Comparison of ENCODE assay signal across 17 cellular contexts in genomic region chr18:73563345-73563744, GRCh38.
A peak's percentile ranks its signal among the peaks of the same experiment; 100 is the strongest.
DNase-seq lines count a peak whose midpoint lies in the region; ATAC-seq, FAIRE-seq and TF ChIP-seq lines count a peak whose summit lies in the region.
"Had no signal": no experiment of that assay in that cellular context is flagged by ENCODE, and none has a peak within 500 bp of the region (broad histone marks: within the 10 kb centered on the region; RNA-seq: fewer than 3 reads in every experiment).

No MANE protein-coding gene starts in this region.

- DNase-seq in MCF 10A (ENCODE audit: unreplicated experiment) (peak; percentile 61), breast epithelium (ENCODE audit: low spot score in 2 of 2) (no peak), astrocyte of the hippocampus (ENCODE audit: low read depth, low spot score) (peak; percentile 16), fibroblast of the conjunctiva (ENCODE audit: low read depth) (peak; percentile 59), urothelium cell line (ENCODE audit: low spot score) (peak; percentile 24)
- no peak for DNase-seq in activated CD4-positive, alpha-beta T cell treated with anti-CD3 and anti-CD28 coated beads for 48 hours
- DNase-seq: activated CD8-positive, alpha-beta memory T cell treated with anti-CD3 and anti-CD28 coated beads, Interleukin-2, amount 50 U/mL, for 4 hours; activated naive CD4-positive, alpha-beta T cell; COR-L47; endodermal cell; left lung; NCI-H524 treated with DMSO at 0.1 percent for 48 hours had no signal

- BruUV-seq in MCF 10A (replicated peaks; lab: Mats Ljungman, UMichigan): no TSS peak

- H3K4me1 Mint-ChIP-seq in MCF 10A (ENCODE audit: insufficient read depth, unreplicated experiment): peaks cover 20% of the 10 kb centered on the region
- H3K4me1 Mint-ChIP-seq: endodermal cell had no signal

- peak overlapping the region; percentile 92 for H3K27ac Mint-ChIP-seq in MCF 10A (ENCODE audit: low read depth, unreplicated experiment)
- H3K27ac Mint-ChIP-seq: endodermal cell, progenitor cell of endocrine pancreas had no signal

- no peaks in the 10 kb centered on the region for H3K27me3 Mint-ChIP-seq in MCF 10A (ENCODE audit: insufficient read depth, unreplicated experiment)
- H3K27me3 Mint-ChIP-seq: progenitor cell of endocrine pancreas had no signal

- intact Hi-C loops in MCF 10A (cut with micrococcal nuclease): no loop called here
- intact Hi-C loops in breast epithelium (cut with DNase I; ENCODE audit: low total_unique reads): no loop called here

- no peak for FAIRE-seq in urothelium cell line (lab: Jason Lieb, UNC)

- H3K27ac ChIP-seq in breast epithelium: no peak overlapping the region
- H3K27ac ChIP-seq: 22Rv1, hepatocyte had no signal

- H3K4me3 Mint-ChIP-seq in MCF 10A (ENCODE audit: unreplicated experiment): no peak overlapping the region
- H3K4me3 Mint-ChIP-seq: endodermal cell had no signal

- H3K4me3 ChIP-seq in breast epithelium: no peak overlapping the region
- H3K4me3 ChIP-seq: hepatocyte, left lung had no signal

- H3K36me3 ChIP-seq in breast epithelium: no peaks in the 10 kb centered on the region
- H3K36me3 ChIP-seq: left lung had no signal

- H3K4me1 ChIP-seq in breast epithelium: no peaks in the 10 kb centered on the region
- H3K4me1 ChIP-seq: left lung had no signal

- H3K36me3 Mint-ChIP-seq in MCF 10A (ENCODE audit: insufficient read depth, unreplicated experiment): no peaks in the 10 kb centered on the region

- POLR2A ChIA-PET in MCF 10A (lab: Yijun Ruan, JAX): no interaction called here

- CTCF ChIA-PET in MCF 10A (lab: Yijun Ruan, JAX): no interaction called here

- H3K27me3 ChIP-seq in breast epithelium: no peaks in the 10 kb centered on the region
- H3K27me3 ChIP-seq: hepatocyte, left lung had no signal

- no peak for TF ChIP-seq POLR2A in breast epithelium (IDR thresholded peaks at IDR 0.05)

- no peaks in the 10 kb centered on the region for H3K9me3 ChIP-seq in breast epithelium
- H3K9me3 ChIP-seq: left lung had no signal

- no peaks in the 10 kb centered on the region for H3K9me3 Mint-ChIP-seq in MCF 10A (ENCODE audit: unreplicated experiment)
- H3K9me3 Mint-ChIP-seq: endodermal cell had no signal

- ATAC-seq in GM18873 (IDR thresholded peaks at IDR 0.05; ENCODE audit: low FRiP score, unreplicated experiment) (no peak), HG03097 (IDR thresholded peaks at IDR 0.05; ENCODE audit: low FRiP score, unreplicated experiment) (no peak)
- ATAC-seq: left lung had no signal

- TF ChIP-seq CTCF in MCF 10A (IDR thresholded peaks at IDR 0.05; ENCODE audit: unreplicated experiment): no peak
- no peak for TF ChIP-seq CTCF in breast epithelium (IDR thresholded peaks at IDR 0.05)

Comparison
In these comparisons a context has a peak if more than half of its experiments do, and no peak if none do; other contexts are left out.
1. DNase-seq: peak in MCF 10A (single experiment), astrocyte of the hippocampus (single experiment), fibroblast of the conjunctiva (single experiment) and urothelium cell line (single experiment); none in breast epithelium (0 of 2) and activated CD4-positive, alpha-beta T cell treated with anti-CD3 and anti-CD28 coated beads for 48 hours (single experiment).